In the genomic region with DNA sequence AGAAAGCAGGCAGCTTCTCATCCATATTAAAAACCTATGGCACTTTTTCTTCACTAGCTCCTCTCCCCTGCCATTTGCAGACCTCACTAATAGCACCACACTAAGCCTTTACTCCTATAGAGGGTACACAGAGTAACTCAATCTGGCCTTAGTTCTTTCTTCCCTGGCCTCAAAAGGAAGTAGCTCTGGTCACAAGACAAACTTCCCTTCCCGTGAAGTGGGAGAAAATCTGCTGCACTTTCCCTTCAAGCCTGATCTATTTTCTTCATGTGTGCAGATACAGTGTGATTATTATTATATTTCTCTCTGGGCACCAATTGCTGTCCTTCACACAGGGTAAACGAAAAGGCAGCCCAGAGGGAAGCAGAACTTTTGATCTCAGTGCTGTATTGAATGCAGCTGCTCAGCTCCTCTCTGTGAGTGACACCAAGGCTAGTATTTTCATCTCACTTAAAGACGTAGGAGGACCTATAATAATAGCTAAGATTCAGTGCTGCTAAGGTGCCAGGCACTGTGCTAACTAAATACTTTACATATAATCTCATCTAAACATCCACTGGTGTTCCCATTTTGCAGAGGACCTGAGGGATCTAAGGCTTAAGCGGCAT, we compare ENCODE assay signal across 16 cellular contexts.
DNase-seq lines count a peak whose midpoint lies in the region; ATAC-seq and TF ChIP-seq lines count a peak whose summit lies in the region.
"Had no signal": no experiment of that assay in that cellular context is flagged by ENCODE, and none has a peak within 500 bp of the region (broad histone marks: within the 10 kb centered on the region; RNA-seq: fewer than 3 reads in every experiment).

No MANE protein-coding gene starts in this region.

- no peaks in the 10 kb centered on the region for H3K9me3 ChIP-seq in mesenchymal stem cell (ENCODE audit: control insufficient read depth, low read length)
- H3K9me3 ChIP-seq: breast epithelium, uterus had no signal

- H3K27ac Mint-ChIP-seq in T-helper 2 cell treated with Interferon-gamma antibody and Interleukin-4, amounts not matched to agents 5 μg/mL and 100 μg/mL, for 36 hours, result no peak overlapping the region
- peak overlapping the region; percentile 28 for H3K27ac Mint-ChIP-seq in chondrocyte (ENCODE audit: unreplicated experiment)
- peak overlapping the region; percentile 95 to 98 for H3K27ac Mint-ChIP-seq in natural killer cell treated with Interleukin-12 subunit alpha and Interleukin-12 subunit beta and Interleukin-15 and Interleukin-18, amount 100 ng/mL, for 72 hours

- no peak for ATAC-seq in natural killer cell treated with Interleukin-12 subunit alpha and Interleukin-12 subunit beta and Interleukin-15 and Interleukin-18, amount 100 ng/mL, for 72 hours
- ATAC-seq in GM21528 (IDR thresholded peaks at IDR 0.05; ENCODE audit: low FRiP score, unreplicated experiment) (no peak), HG02970 (IDR thresholded peaks at IDR 0.05; ENCODE audit: low FRiP score, unreplicated experiment) (no peak)

- H2AFZ ChIP-seq in mesenchymal stem cell (ENCODE audit: low read depth, low read length), result no peak overlapping the region

- H2BK15ac ChIP-seq in mesenchymal stem cell (ENCODE audit: low read depth, poor library complexity, severe bottlenecking), result no peak overlapping the region

- no peaks in the 10 kb centered on the region for H3K27me3 Mint-ChIP-seq in T-helper 2 cell treated with Interferon-gamma antibody and Interleukin-4, amounts not matched to agents 5 μg/mL and 100 μg/mL, for 36 hours (ENCODE audit: low read depth)
- peaks cover 5% of the 10 kb centered on the region for H3K27me3 Mint-ChIP-seq in chondrocyte (ENCODE audit: low read depth)
- H3K27me3 Mint-ChIP-seq in natural killer cell treated with Interleukin-12 subunit alpha and Interleukin-12 subunit beta and Interleukin-15 and Interleukin-18, amount 100 ng/mL, for 72 hours, result no peaks in the 10 kb centered on the region
- H3K27me3 Mint-ChIP-seq: CD4-positive, CD25-positive, alpha-beta regulatory T cell had no signal

- H3K18ac ChIP-seq in mesenchymal stem cell (ENCODE audit: low read depth in 1 of 2, low read length in 2 of 2), result no peak overlapping the region

- H2AK5ac ChIP-seq in mesenchymal stem cell (ENCODE audit: low read length, severe bottlenecking), result no peak overlapping the region

- no peak overlapping the region for H3K14ac ChIP-seq in mesenchymal stem cell (ENCODE audit: low read length in 2 of 2)

- no peak overlapping the region for H2BK5ac ChIP-seq in mesenchymal stem cell (ENCODE audit: low read depth, low read length, poor library complexity, severe bottlenecking)

- no peak overlapping the region for H3K4me2 ChIP-seq in mesenchymal stem cell (ENCODE audit: low read length, poor library complexity, severe bottlenecking)
- H3K4me2 ChIP-seq: KMS-11 had no signal

- no peaks in the 10 kb centered on the region for H3K36me3 Mint-ChIP-seq in T-helper 2 cell treated with Interferon-gamma antibody and Interleukin-4, amounts not matched to agents 5 μg/mL and 100 μg/mL, for 36 hours (ENCODE audit: low read depth)
- H3K36me3 Mint-ChIP-seq in chondrocyte (ENCODE audit: low read depth), result no peaks in the 10 kb centered on the region
- H3K36me3 Mint-ChIP-seq in natural killer cell treated with Interleukin-12 subunit alpha and Interleukin-12 subunit beta and Interleukin-15 and Interleukin-18, amount 100 ng/mL, for 72 hours, result no peaks in the 10 kb centered on the region
- H3K36me3 Mint-ChIP-seq: CD4-positive, CD25-positive, alpha-beta regulatory T cell had no signal

- H3K23ac ChIP-seq in mesenchymal stem cell (ENCODE audit: low read length in 2 of 2), result no peak overlapping the region

- peaks cover 30% of the 10 kb centered on the region for H3K4me1 Mint-ChIP-seq in T-helper 2 cell treated with Interferon-gamma antibody and Interleukin-4, amounts not matched to agents 5 μg/mL and 100 μg/mL, for 36 hours (ENCODE audit: low read depth)
- peaks cover 5% of the 10 kb centered on the region for H3K4me1 Mint-ChIP-seq in chondrocyte (ENCODE audit: low read depth)
- H3K4me1 Mint-ChIP-seq in natural killer cell treated with Interleukin-12 subunit alpha and Interleukin-12 subunit beta and Interleukin-15 and Interleukin-18, amount 100 ng/mL, for 72 hours (ENCODE audit: low read depth in 2 of 2), result peaks cover 56 to 80% of the 10 kb centered on the region in 2 donors

- H3K27me3 ChIP-seq in mesenchymal stem cell (ENCODE audit: control insufficient read depth in 1 of 2, insufficient read depth in 1 of 2, low read length in 2 of 2), result peaks cover 0 to 46% of the 10 kb centered on the region in 2 experiments
- H3K27me3 ChIP-seq: breast epithelium, uterus had no signal

- 67% methylated on average over 3 of the region's 4 CpGs for WGBS in mesenchymal stem cell

- H2BK120ac ChIP-seq in mesenchymal stem cell (ENCODE audit: low read depth, low read length), result no peak overlapping the region

- no peaks in the 10 kb centered on the region for H3K9me3 Mint-ChIP-seq in T-helper 2 cell treated with Interferon-gamma antibody and Interleukin-4, amounts not matched to agents 5 μg/mL and 100 μg/mL, for 36 hours
- no peaks in the 10 kb centered on the region for H3K9me3 Mint-ChIP-seq in chondrocyte (ENCODE audit: low read depth)
- peaks cover 3% of the 10 kb centered on the region for H3K9me3 Mint-ChIP-seq in natural killer cell treated with Interleukin-12 subunit alpha and Interleukin-12 subunit beta and Interleukin-15 and Interleukin-18, amount 100 ng/mL, for 72 hours

- peak overlapping the region; percentile 4 for H3K4me3 Mint-ChIP-seq in T-helper 2 cell treated with Interferon-gamma antibody and Interleukin-4, amounts not matched to agents 5 μg/mL and 100 μg/mL, for 36 hours
- H3K4me3 Mint-ChIP-seq in chondrocyte (ENCODE audit: unreplicated experiment), result no peak overlapping the region
- H3K4me3 Mint-ChIP-seq in natural killer cell treated with Interleukin-12 subunit alpha and Interleukin-12 subunit beta and Interleukin-15 and Interleukin-18, amount 100 ng/mL, for 72 hours, result peak overlapping the region; percentile 54
- H3K4me3 Mint-ChIP-seq: CD4-positive, CD25-positive, alpha-beta regulatory T cell had no signal

- no peaks in the 10 kb centered on the region for H3K36me3 ChIP-seq in mesenchymal stem cell (ENCODE audit: control insufficient read depth in 1 of 2, insufficient read depth in 2 of 2, low read depth in 1 of 2, low read length in 2 of 2)
- H3K36me3 ChIP-seq: breast epithelium, uterus had no signal

- no peak overlapping the region for H3K9ac ChIP-seq in mesenchymal stem cell (ENCODE audit: low read length)
- H3K9ac ChIP-seq: KMS-11 had no signal

- H3K4ac ChIP-seq in mesenchymal stem cell (ENCODE audit: low read depth in 1 of 2, low read length in 2 of 2), result no peak overlapping the region

- H2BK12ac ChIP-seq in mesenchymal stem cell (ENCODE audit: low read length in 2 of 2), result no peak overlapping the region

- DNase-seq in T-helper 2 cell treated with Interferon-gamma antibody and Interleukin-4, amounts not matched to agents 5 μg/mL and 100 μg/mL, for 36 hours (ENCODE audit: low spot score), result no peak
- DNase-seq in T-helper 2 cell (no peak), NCI-H69 (lab: John Stamatoyannopoulos, UW) (peak; percentile 20), chondrocyte (ENCODE audit: low spot score) (no peak), mesenchymal stem cell (no peak)
- DNase-seq in natural killer cell treated with Interleukin-12 subunit alpha and Interleukin-12 subunit beta and Interleukin-15 and Interleukin-18, amount 100 ng/mL, for 72 hours (ENCODE audit: low spot score), result no peak
- DNase-seq: activated naive CD4-positive, alpha-beta T cell treated with anti-CD3 and anti-CD28 coated beads, Interleukin-2, amount 50 U/mL, for 16 hours; CD4-positive, CD25-positive, alpha-beta regulatory T cell; kidney glomerular epithelial cell; NCI-H1105; NCI-H748 treated with DMSO at 0.1 percent for 48 hours; uterus had no signal

- H3K4me3 ChIP-seq in mesenchymal stem cell (ENCODE audit: insufficient read depth in 1 of 2, low read depth in 1 of 2, low read length in 2 of 2), result no peak overlapping the region
- H3K4me3 ChIP-seq: breast epithelium, uterus had no signal

- no peak for TF ChIP-seq CTCF in chondrocyte (IDR thresholded peaks at IDR 0.05)

- H4K91ac ChIP-seq in mesenchymal stem cell (ENCODE audit: low read length), result no peak overlapping the region

- H3K79me1 ChIP-seq in mesenchymal stem cell (replicated peaks; ENCODE audit: low read length, poor library complexity, severe bottlenecking), result no peaks in the 10 kb centered on the region

- H4K8ac ChIP-seq in mesenchymal stem cell (ENCODE audit: low read length), result no peak overlapping the region

- no peak overlapping the region for H3K27ac ChIP-seq in mesenchymal stem cell (ENCODE audit: low read length, poor library complexity, severe bottlenecking)
- H3K27ac ChIP-seq: breast epithelium, KMS-11, uterus had no signal

- peaks cover 9% of the 10 kb centered on the region for H3K4me1 ChIP-seq in mesenchymal stem cell (ENCODE audit: control insufficient read depth, insufficient read depth, low read depth, low read length)
- H3K4me1 ChIP-seq: breast epithelium, uterus had no signal
